In genomic region chr20:2006452-2007381, GRCh38 we compare ENCODE assay signal across 1 cellular context.
A peak's percentile ranks its signal among the peaks of the same experiment; 100 is the strongest.
TF ChIP-seq lines count a peak whose summit lies in the region.

No MANE protein-coding gene starts in this region.

TF ChIP-seq in HepG2, 621 proteins besides CTCF, POLR2A, EP300 and RAD21 (continued from another document):
- TF ChIP-seq ZBTB40 (IDR thresholded peaks at IDR 0.05), result no peak
- no peak for TF ChIP-seq ZBTB40 (CRISPR knock-in tag; IDR thresholded peaks at IDR 0.05)
- TF ChIP-seq, protein P1, sequence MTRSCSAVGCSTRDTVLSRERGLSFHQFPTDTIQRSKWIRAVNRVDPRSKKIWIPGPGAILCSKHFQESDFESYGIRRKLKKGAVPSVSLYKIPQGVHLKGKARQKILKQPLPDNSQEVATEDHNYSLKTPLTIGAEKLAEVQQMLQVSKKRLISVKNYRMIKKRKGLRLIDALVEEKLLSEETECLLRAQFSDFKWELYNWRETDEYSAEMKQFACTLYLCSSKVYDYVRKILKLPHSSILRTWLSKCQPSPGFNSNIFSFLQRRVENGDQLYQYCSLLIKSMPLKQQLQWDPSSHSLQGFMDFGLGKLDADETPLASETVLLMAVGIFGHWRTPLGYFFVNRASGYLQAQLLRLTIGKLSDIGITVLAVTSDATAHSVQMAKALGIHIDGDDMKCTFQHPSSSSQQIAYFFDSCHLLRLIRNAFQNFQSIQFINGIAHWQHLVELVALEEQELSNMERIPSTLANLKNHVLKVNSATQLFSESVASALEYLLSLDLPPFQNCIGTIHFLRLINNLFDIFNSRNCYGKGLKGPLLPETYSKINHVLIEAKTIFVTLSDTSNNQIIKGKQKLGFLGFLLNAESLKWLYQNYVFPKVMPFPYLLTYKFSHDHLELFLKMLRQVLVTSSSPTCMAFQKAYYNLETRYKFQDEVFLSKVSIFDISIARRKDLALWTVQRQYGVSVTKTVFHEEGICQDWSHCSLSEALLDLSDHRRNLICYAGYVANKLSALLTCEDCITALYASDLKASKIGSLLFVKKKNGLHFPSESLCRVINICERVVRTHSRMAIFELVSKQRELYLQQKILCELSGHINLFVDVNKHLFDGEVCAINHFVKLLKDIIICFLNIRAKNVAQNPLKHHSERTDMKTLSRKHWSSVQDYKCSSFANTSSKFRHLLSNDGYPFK (CRISPR knock-in tag; IDR thresholded peaks at IDR 0.05; ENCODE audit: borderline replicate concordance), result 0 out of 2 replicates have a peak, but pooled peaks have one; percentile 44
- TF ChIP-seq ZNF501 (CRISPR knock-in tag; IDR thresholded peaks at IDR 0.05), result 0 out of 2 replicates have a peak, but pooled peaks have one; percentile 36
- TF ChIP-seq ZNF331 (CRISPR knock-in tag; IDR thresholded peaks at IDR 0.05), result peak; percentile 41; the same call in 1 of the 2 replicates
- TF ChIP-seq XRCC5 (optimal IDR thresholded peaks at IDR 0.05; ENCODE audit: low read length), result peak; percentile 79
- no peak for TF ChIP-seq ISL2 (CRISPR knock-in tag; IDR thresholded peaks at IDR 0.05)
- no peak for TF ChIP-seq ZNF432 (CRISPR knock-in tag; IDR thresholded peaks at IDR 0.05; ENCODE audit: borderline replicate concordance)
